Comparison of ENCODE assay signal across 15 cellular contexts in genomic region chr7:18426564-18427226, GRCh38.
A peak's percentile ranks its signal among the peaks of the same experiment; 100 is the strongest.
DNase-seq lines count a peak whose midpoint lies in the region; ATAC-seq and TF ChIP-seq lines count a peak whose summit lies in the region.
"Had no signal": no experiment of that assay in that cellular context is flagged by ENCODE, and none has a peak within 500 bp of the region (broad histone marks: within the 10 kb centered on the region; RNA-seq: fewer than 3 reads in every experiment).

No MANE protein-coding gene starts in this region.

- CTCF ChIA-PET in activated naive CD4-positive, alpha-beta T cell treated with anti-CD3 and anti-CD28 coated beads for 36 hours (lab: Charles Lee) = no interaction called here

- 0 out of 2 replicates have a peak overlapping the region, but pooled peaks have one; percentile 1 for H2AFZ ChIP-seq in OCI-LY1 (ENCODE audit: low read length)
- peak overlapping the region; percentile 2 for H2AFZ ChIP-seq in neuron (ENCODE audit: low read depth, low read length)

- H3K27ac ChIP-seq in OCI-LY1 (ENCODE audit: low read depth, low read length, poor library complexity, severe bottlenecking) = no peak overlapping the region
- H3K27ac ChIP-seq: C4-2B, heart left ventricle had no signal

- no peaks in the 10 kb centered on the region for H3F3A ChIP-seq in OCI-LY1 (ENCODE audit: insufficient read depth, low read length)

- TF ChIP-seq CTCF in OCI-LY1 (IDR thresholded peaks at IDR 0.05; ENCODE audit: low read length) (no peak), epithelial cell of esophagus (IDR thresholded peaks at IDR 0.05; ENCODE audit: insufficient read depth, low read depth, low read length, missing control alignments) (no peak)

- H3K9ac ChIP-seq in OCI-LY1 (ENCODE audit: low read length) = no peak overlapping the region

- H3K27me3 ChIP-seq in OCI-LY1 (ENCODE audit: insufficient read depth, low read length) (no peaks in the 10 kb centered on the region), neuron (ENCODE audit: insufficient read depth, low read length) (no peaks in the 10 kb centered on the region)
- H3K27me3 ChIP-seq: dorsolateral prefrontal cortex, heart left ventricle had no signal

- no peak overlapping the region for H3K27ac Mint-ChIP-seq in activated naive CD4-positive, alpha-beta T cell treated with anti-CD3 and anti-CD28 coated beads for 36 hours
- H3K27ac Mint-ChIP-seq: activated naive CD8-positive, alpha-beta T cell treated with anti-CD3 and anti-CD28 coated beads, Interleukin-2, amount 10 ng/mL, durations not matched to agents 7 days and 5 days; stimulated activated naive B cell treated with anti-CD40 and anti-IgM and Interleukin-4, amounts not matched to agents 10 μg/mL and 1 μg/mL and 100 μg/mL, for 72 hours had no signal

- H3K9me3 ChIP-seq in OCI-LY1 (ENCODE audit: low read length) = no peaks in the 10 kb centered on the region
- no peaks in the 10 kb centered on the region for H3K9me3 ChIP-seq in neuron (ENCODE audit: low read length)
- H3K9me3 ChIP-seq: heart left ventricle had no signal

- H3K9me2 ChIP-seq in OCI-LY1 (ENCODE audit: low read depth, low read length) = no peaks in the 10 kb centered on the region

- no peaks in the 10 kb centered on the region for H3K36me3 Mint-ChIP-seq in activated naive CD4-positive, alpha-beta T cell treated with anti-CD3 and anti-CD28 coated beads for 36 hours (ENCODE audit: low read depth)
- H3K36me3 Mint-ChIP-seq: activated naive CD8-positive, alpha-beta T cell treated with anti-CD3 and anti-CD28 coated beads, Interleukin-2, amount 10 ng/mL, durations not matched to agents 7 days and 5 days had no signal

- ATAC-seq in GM21381 (IDR thresholded peaks at IDR 0.05; ENCODE audit: unreplicated experiment) = no peak
- ATAC-seq: heart left ventricle; stimulated activated naive B cell treated with anti-CD40 and anti-IgM and Interleukin-4, amounts not matched to agents 10 μg/mL and 1 μg/mL and 100 μg/mL, for 72 hours had no signal

- H3K4me2 ChIP-seq in OCI-LY1 (ENCODE audit: low read length) = no peak overlapping the region

- intact Hi-C loops in activated naive CD4-positive, alpha-beta T cell treated with anti-CD3 and anti-CD28 coated beads for 36 hours (cut with micrococcal nuclease) = no loop called here

- no peaks in the 10 kb centered on the region for H3K79me2 ChIP-seq in OCI-LY1 (ENCODE audit: insufficient read depth, low read length)

- DNase-seq in EL (peak; percentile 65), epithelial cell of esophagus (ENCODE audit: low read depth) (peak; percentile 37), amygdala (lab: John Stamatoyannopoulos, UW) (no peak), glomerular visceral epithelial cell (ENCODE audit: extremely low spot score) (no peak)
- DNase-seq in activated naive CD4-positive, alpha-beta T cell treated with anti-CD3 and anti-CD28 coated beads for 36 hours = no peak
- DNase-seq: activated naive CD8-positive, alpha-beta T cell treated with anti-CD3 and anti-CD28 coated beads, Interleukin-2, amount 10 ng/mL, durations not matched to agents 7 days and 5 days; dorsolateral prefrontal cortex; GF-D8; heart left ventricle; SHP77; stimulated activated naive B cell treated with anti-CD40 and anti-IgM and Interleukin-4, amounts not matched to agents 10 μg/mL and 1 μg/mL and 100 μg/mL, for 72 hours had no signal

- H3K9me3 Mint-ChIP-seq in activated naive CD4-positive, alpha-beta T cell treated with anti-CD3 and anti-CD28 coated beads for 36 hours = no peaks in the 10 kb centered on the region

- H4K20me1 ChIP-seq in OCI-LY1 (ENCODE audit: insufficient read depth, low read length) = no peaks in the 10 kb centered on the region

- H3K4me3 ChIP-seq in OCI-LY1 (ENCODE audit: low read depth, low read length, poor library complexity, severe bottlenecking) (no peak overlapping the region), epithelial cell of esophagus (ENCODE audit: low read length) (no peak overlapping the region), neuron (ENCODE audit: low read length) (no peak overlapping the region)
- H3K4me3 ChIP-seq: heart left ventricle had no signal

- no peaks in the 10 kb centered on the region for H3K27me3 Mint-ChIP-seq in activated naive CD4-positive, alpha-beta T cell treated with anti-CD3 and anti-CD28 coated beads for 36 hours (ENCODE audit: low read depth)
- H3K27me3 Mint-ChIP-seq: activated naive CD8-positive, alpha-beta T cell treated with anti-CD3 and anti-CD28 coated beads, Interleukin-2, amount 10 ng/mL, durations not matched to agents 7 days and 5 days; stimulated activated naive B cell treated with anti-CD40 and anti-IgM and Interleukin-4, amounts not matched to agents 10 μg/mL and 1 μg/mL and 100 μg/mL, for 72 hours had no signal

- peaks cover 5% of the 10 kb centered on the region for H3K4me1 ChIP-seq in OCI-LY1 (ENCODE audit: insufficient read depth, low read length, severe bottlenecking)
- peaks cover 18% of the 10 kb centered on the region for H3K4me1 ChIP-seq in neuron (ENCODE audit: insufficient read depth, low read length)

- no peaks in the 10 kb centered on the region for H3K4me1 Mint-ChIP-seq in activated naive CD4-positive, alpha-beta T cell treated with anti-CD3 and anti-CD28 coated beads for 36 hours (ENCODE audit: low read depth)
- H3K4me1 Mint-ChIP-seq: activated naive CD8-positive, alpha-beta T cell treated with anti-CD3 and anti-CD28 coated beads, Interleukin-2, amount 10 ng/mL, durations not matched to agents 7 days and 5 days had no signal

- no peak overlapping the region for H3K4me3 Mint-ChIP-seq in activated naive CD4-positive, alpha-beta T cell treated with anti-CD3 and anti-CD28 coated beads for 36 hours
- H3K4me3 Mint-ChIP-seq: activated naive CD8-positive, alpha-beta T cell treated with anti-CD3 and anti-CD28 coated beads, Interleukin-2, amount 10 ng/mL, durations not matched to agents 7 days and 5 days; stimulated activated naive B cell treated with anti-CD40 and anti-IgM and Interleukin-4, amounts not matched to agents 10 μg/mL and 1 μg/mL and 100 μg/mL, for 72 hours had no signal

- H3K36me3 ChIP-seq in OCI-LY1 (ENCODE audit: insufficient read depth, low read length) (no peaks in the 10 kb centered on the region), neuron (ENCODE audit: insufficient read depth, low read length) (no peaks in the 10 kb centered on the region)
- H3K36me3 ChIP-seq: heart left ventricle had no signal

Comparison
In these comparisons a context has a peak if more than half of its experiments do, and no peak if none do; other contexts are left out.
1. DNase-seq: peak in EL (single experiment) and epithelial cell of esophagus (single experiment); none in amygdala (0 of 56), activated naive CD4-positive, alpha-beta T cell treated with anti-CD3 and anti-CD28 coated beads for 36 hours (single experiment) and glomerular visceral epithelial cell (single experiment).